Comparison of ENCODE assay signal across 1 cellular context in genomic region chr1:94603663-94604062, GRCh38.
TF ChIP-seq lines count a peak whose summit lies in the region.

No MANE protein-coding gene starts in this region.

TF ChIP-seq in HCT116, 20 proteins besides CTCF, POLR2A, EP300 and RAD21 (continued from another document):
- no peak for TF ChIP-seq REST (IDR thresholded peaks at IDR 0.05; ENCODE audit: low read depth)
- no peak for TF ChIP-seq JUND (IDR thresholded peaks at IDR 0.05)
- no peak for TF ChIP-seq FOSL1 (IDR thresholded peaks at IDR 0.05; ENCODE audit: low read depth)
- no peak for TF ChIP-seq ZFX (IDR thresholded peaks at IDR 0.05)
- TF ChIP-seq ELF1 (IDR thresholded peaks at IDR 0.05; ENCODE audit: borderline replicate concordance, low read depth) = no peak
- TF ChIP-seq SRF (IDR thresholded peaks at IDR 0.05; ENCODE audit: low read depth) = no peak
- no peak for TF ChIP-seq EZH2 (IDR thresholded peaks at IDR 0.05)
TF ChIP-seq in HCT116: peak in this region for 0.
